Comparison of ENCODE assay signal across 1 cellular context in genomic region chr14:101337053-101337452, GRCh38.
TF ChIP-seq lines count a peak whose summit lies in the region.

No MANE protein-coding gene starts in this region.

TF ChIP-seq in HCT116, 20 proteins besides CTCF, POLR2A, EP300 and RAD21 (continued from another document):
- TF ChIP-seq EZH2 (IDR thresholded peaks at IDR 0.05) (no peak), ZFX (IDR thresholded peaks at IDR 0.05) (no peak), TCF7L2 (IDR thresholded peaks at IDR 0.05; ENCODE audit: borderline replicate concordance, extremely low read depth, insufficient read depth, insufficient read length) (no peak), JUND (IDR thresholded peaks at IDR 0.05) (no peak), REST (IDR thresholded peaks at IDR 0.05; ENCODE audit: low read depth) (no peak), SRF (IDR thresholded peaks at IDR 0.05; ENCODE audit: low read depth) (no peak), ZNF274 (IDR thresholded peaks at IDR 0.05; ENCODE audit: low read depth, low read length) (no peak), ELF1 (IDR thresholded peaks at IDR 0.05; ENCODE audit: borderline replicate concordance, low read depth) (no peak)
- TF ChIP-seq, protein P1, sequence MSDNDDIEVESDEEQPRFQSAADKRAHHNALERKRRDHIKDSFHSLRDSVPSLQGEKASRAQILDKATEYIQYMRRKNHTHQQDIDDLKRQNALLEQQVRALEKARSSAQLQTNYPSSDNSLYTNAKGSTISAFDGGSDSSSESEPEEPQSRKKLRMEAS (IDR thresholded peaks at IDR 0.05), result no peak
